ENCODE assay signal across 10 cellular contexts in the genomic region with DNA sequence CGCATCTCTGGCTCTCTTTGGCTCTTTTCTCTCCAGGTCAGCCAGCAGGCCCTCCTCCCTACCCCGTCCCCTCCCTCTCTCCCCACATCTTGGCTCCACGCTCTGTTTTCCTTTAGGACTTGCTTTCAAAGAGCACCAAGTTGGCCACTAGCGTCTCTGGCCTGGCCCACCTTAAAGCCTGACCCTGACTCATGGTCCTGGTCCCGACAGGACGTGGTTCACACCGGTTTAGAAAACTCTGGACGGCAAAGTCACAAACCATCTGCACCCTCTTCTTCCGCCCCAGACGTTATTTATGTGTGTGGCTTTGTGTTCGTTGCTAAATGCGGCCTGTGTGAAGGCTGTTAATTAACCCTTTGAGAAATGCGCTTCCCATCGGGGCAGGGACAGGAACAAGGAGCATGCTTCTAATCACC.
DNase-seq lines count a peak whose midpoint lies in the region; FAIRE-seq and TF ChIP-seq lines count a peak whose summit lies in the region.
"Had no signal": no experiment of that assay in that cellular context is flagged by ENCODE, and none has a peak within 500 bp of the region (broad histone marks: within the 10 kb centered on the region; RNA-seq: fewer than 3 reads in every experiment).

No MANE protein-coding gene starts in this region.

- no peak overlapping the region for H3K9ac ChIP-seq in fibroblast of lung (ENCODE audit: insufficient read depth, low read length)

- H3K4me3 ChIP-seq in fibroblast of lung (replicated peaks in 1 of 4; ENCODE audit: control extremely low read depth in 1 of 4, insufficient read depth in 1 of 4, low read depth in 3 of 4, low read length in 4 of 4), result no peak overlapping the region

- peak; percentile 35 for FAIRE-seq in urothelium cell line (lab: Jason Lieb, UNC)

- peaks cover 33% of the 10 kb centered on the region for H3K4me1 ChIP-seq in fibroblast of lung (ENCODE audit: control insufficient read depth, extremely low read depth, insufficient read depth, low read length)

- H3K36me3 ChIP-seq in fibroblast of lung (ENCODE audit: control insufficient read depth, insufficient read depth, low read length), result no peaks in the 10 kb centered on the region

- no peak overlapping the region for H3K27ac Mint-ChIP-seq in activated naive CD4-positive, alpha-beta T cell treated with anti-CD3 and anti-CD28 coated beads, Interleukin-2, amount 50 U/mL, for 24 hours
- H3K27ac Mint-ChIP-seq in nephron, result peak overlapping the region; percentile 85 to 97 (median 92)

- H3K27me3 ChIP-seq in fibroblast of lung (ENCODE audit: control insufficient read depth, insufficient read depth, low read length), result no peaks in the 10 kb centered on the region

- DNase-seq in activated naive CD4-positive, alpha-beta T cell (lab: John Stamatoyannopoulos, UW), result no peak
- peak; percentile 45 to 46 for DNase-seq in fibroblast of lung (ENCODE audit: low read depth in 2 of 2)
- no peak for DNase-seq in urothelium cell line (ENCODE audit: low spot score)
- no peak for DNase-seq in NCI-H1092 treated with DMSO at 0.1 percent for 48 hours (lab: John Stamatoyannopoulos, UW)
- no peak for DNase-seq in NCI-H524 treated with DMSO at 0.1 percent for 48 hours (lab: John Stamatoyannopoulos, UW)
- DNase-seq in NCI-H1436 treated with DMSO at 0.1 percent for 48 hours (lab: John Stamatoyannopoulos, UW), result no peak
- DNase-seq: 8988T, NCI-H1436 had no signal

- peak overlapping the region; percentile 39 for H2AFZ ChIP-seq in fibroblast of lung (ENCODE audit: low read length)

- peak overlapping the region; percentile 6 for H3K27ac ChIP-seq in fibroblast of lung (ENCODE audit: insufficient read depth, low read length)

- peaks cover 13% of the 10 kb centered on the region for H3K4me1 Mint-ChIP-seq in activated naive CD4-positive, alpha-beta T cell treated with anti-CD3 and anti-CD28 coated beads, Interleukin-2, amount 50 U/mL, for 24 hours
- H3K4me1 Mint-ChIP-seq in nephron, result peaks cover 73% of the 10 kb centered on the region

- H3K27me3 Mint-ChIP-seq in activated naive CD4-positive, alpha-beta T cell treated with anti-CD3 and anti-CD28 coated beads, Interleukin-2, amount 50 U/mL, for 24 hours, result peaks cover 8% of the 10 kb centered on the region
- H3K27me3 Mint-ChIP-seq in nephron (ENCODE audit: low read depth), result peaks cover 3% of the 10 kb centered on the region

- no peaks in the 10 kb centered on the region for H3K9me3 ChIP-seq in fibroblast of lung (ENCODE audit: control insufficient read depth, insufficient read depth, low read depth, low read length)

- no peaks in the 10 kb centered on the region for H3K79me2 ChIP-seq in fibroblast of lung (ENCODE audit: control insufficient read depth, insufficient read depth, low read length)

- peak overlapping the region; percentile 15 for H3K4me3 Mint-ChIP-seq in activated naive CD4-positive, alpha-beta T cell treated with anti-CD3 and anti-CD28 coated beads, Interleukin-2, amount 50 U/mL, for 24 hours
- H3K4me3 Mint-ChIP-seq in nephron, result peak overlapping the region in 2 of 3 experiments; percentile 44 to 54

- H4K20me1 ChIP-seq in fibroblast of lung (ENCODE audit: control insufficient read depth, extremely low read depth, insufficient read depth, low read length), result no peaks in the 10 kb centered on the region

- no peaks in the 10 kb centered on the region for H3K9me3 Mint-ChIP-seq in activated naive CD4-positive, alpha-beta T cell treated with anti-CD3 and anti-CD28 coated beads, Interleukin-2, amount 50 U/mL, for 24 hours
- no peaks in the 10 kb centered on the region for H3K9me3 Mint-ChIP-seq in nephron

- H3K36me3 Mint-ChIP-seq in activated naive CD4-positive, alpha-beta T cell treated with anti-CD3 and anti-CD28 coated beads, Interleukin-2, amount 50 U/mL, for 24 hours, result no peaks in the 10 kb centered on the region
- H3K36me3 Mint-ChIP-seq in nephron (ENCODE audit: low read depth), result no peaks in the 10 kb centered on the region

- H3K4me2 ChIP-seq in fibroblast of lung (ENCODE audit: extremely low read depth, insufficient read depth, low read length), result no peak overlapping the region

- TF ChIP-seq CTCF in fibroblast of lung (conservative IDR thresholded peaks at IDR 0.05 in 1 of 2, IDR thresholded peaks at IDR 0.05 in 1 of 2; ENCODE audit: low read depth in 1 of 2, low read length in 2 of 2) (no peak), nephron (IDR thresholded peaks at IDR 0.05; ENCODE audit: unreplicated experiment in 3 of 3) (no peak)

Comparison
In these comparisons a context has a peak if more than half of its experiments do, and no peak if none do; other contexts are left out.
1. DNase-seq: peak in fibroblast of lung (2 of 2); none in activated naive CD4-positive, alpha-beta T cell (0 of 4), urothelium cell line (single experiment), NCI-H1092 treated with DMSO at 0.1 percent for 48 hours (single experiment), NCI-H524 treated with DMSO at 0.1 percent for 48 hours (single experiment) and NCI-H1436 treated with DMSO at 0.1 percent for 48 hours (single experiment).